Comparison of ENCODE assay signal across 28 cellular contexts in the genomic region with DNA sequence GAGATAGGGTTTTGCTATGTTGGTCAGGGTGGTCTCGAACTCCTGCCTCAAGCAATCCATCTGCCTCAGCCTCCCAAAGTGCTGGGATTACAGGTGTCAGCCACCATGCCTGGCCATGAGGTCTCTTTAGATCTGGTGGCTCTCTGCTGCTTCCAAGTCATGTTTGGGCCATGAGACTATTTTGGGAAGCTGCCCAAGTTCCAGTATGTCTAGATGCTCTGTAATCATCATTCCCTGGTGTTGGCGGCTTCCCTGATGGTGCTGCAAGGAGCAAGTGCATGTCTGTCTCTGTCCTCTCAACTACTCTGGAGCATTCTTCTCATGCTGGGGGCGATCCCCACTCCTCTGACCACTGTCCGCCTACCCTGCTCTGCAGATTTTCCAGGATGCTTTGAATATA. TPM values are rescaled to one million over a fixed set of nuclear protein-coding genes. Genes with fewer than 3 reads are reported as not detected.
"Had no signal": no experiment of that assay in that cellular context is flagged by ENCODE, and none has a peak within 500 bp of the region (broad histone marks: within the 10 kb centered on the region; RNA-seq: fewer than 3 reads in every experiment).

No MANE protein-coding gene starts in this region.

- ATAC-seq: activated CD8-positive, alpha-beta T cell treated with anti-CD3 and anti-CD28 coated beads for 36 hours; activated T-cell treated with anti-CD3 and anti-CD28 coated beads, Interleukin-2, amount 50 U/mL, for 72 hours had no signal

- H3K9me3 ChIP-seq: Peyer's patch had no signal

- H3K4me3 ChIP-seq: cardiac muscle cell, Peyer's patch had no signal

- H3K27ac ChIP-seq: brain microvascular endothelial cell, cardiac muscle cell, Peyer's patch, RWPE1, WERI-Rb-1 had no signal

- H3K4me1 ChIP-seq: Peyer's patch had no signal

- H3K36me3 ChIP-seq: brain microvascular endothelial cell, cardiac muscle cell, Peyer's patch, WERI-Rb-1 had no signal

- DNase-seq: activated CD4-positive, alpha-beta T cell treated with anti-CD3 and anti-CD28 coated beads for 4 hours; activated CD8-positive, alpha-beta memory T cell treated with anti-CD3 and anti-CD28 coated beads, Interleukin-2, amount 50 U/mL, for 4 hours; activated CD8-positive, alpha-beta T cell treated with anti-CD3 and anti-CD28 coated beads for 36 hours; activated gamma-delta T cell treated with Interleukin-2 at 50 U/mL for 16 hours; activated naive CD4-positive, alpha-beta T cell treated with anti-CD3 and anti-CD28 coated beads, Interleukin-2, amount 10 ng/mL, durations not matched to agents 7 days and 5 days; activated naive CD8-positive, alpha-beta T cell treated with anti-CD3 and anti-CD28 coated beads for 36 hours; activated T-cell treated with anti-CD3 and anti-CD28 coated beads, Interleukin-2, amount 50 U/mL, for 72 hours; brain microvascular endothelial cell; cerebellar nuclear complex; KG1; NCI-H1092; NCI-H2029; NCI-H2107; NCI-H2171 treated with DMSO at 0.1 percent for 48 hours; NCI-H226; NCI-H526; Peyer's patch; SHP77 treated with DMSO at 0.1 percent for 48 hours; T-helper 1 cell had no signal

- H3K27me3 ChIP-seq: brain microvascular endothelial cell, cardiac muscle cell, Peyer's patch had no signal

RNA-seq across cellular contexts. Expression of gene ODF4, which starts 6.4 kb away (rescaled TPM):
- total RNA-seq: activated CD8-positive, alpha-beta T cell treated with anti-CD3 and anti-CD28 coated beads for 36 hours; activated naive CD8-positive, alpha-beta T cell treated with anti-CD3 and anti-CD28 coated beads for 36 hours; activated T-cell treated with anti-CD3 and anti-CD28 coated beads, Interleukin-2, amount 50 U/mL, for 72 hours; activated T-helper 2 cell treated with anti-CD3 and anti-CD28 coated beads, Interferon-gamma antibody, Interleukin-2, Interleukin-4, amounts not matched to agents 10 μg/mL and 5 μg/mL and 100 μg/mL, durations not matched to agents 14 hours and 24 hours and 36 hours; cardiac muscle cell; LHCN-M2; M059J; NCI-H460; Peyer's patch; T-helper 2 cell treated with Interferon-gamma antibody and Interleukin-4, amounts not matched to agents 100 ng/mL and 5 ng/mL, for 36 hours had no signal
- polyA plus RNA-seq: adipose tissue, cardiac muscle cell had no signal

RNA-seq across cellular contexts. Expression of gene ARHGEF15, which starts 23.2 kb away (rescaled TPM):
- total RNA-seq: activated CD8-positive, alpha-beta T cell treated with anti-CD3 and anti-CD28 coated beads for 36 hours; activated naive CD8-positive, alpha-beta T cell treated with anti-CD3 and anti-CD28 coated beads for 36 hours; activated T-cell treated with anti-CD3 and anti-CD28 coated beads, Interleukin-2, amount 50 U/mL, for 72 hours; activated T-helper 2 cell treated with anti-CD3 and anti-CD28 coated beads, Interferon-gamma antibody, Interleukin-2, Interleukin-4, amounts not matched to agents 10 μg/mL and 5 μg/mL and 100 μg/mL, durations not matched to agents 14 hours and 24 hours and 36 hours; LHCN-M2; M059J; NCI-H460 had no signal
